In the genomic region with DNA sequence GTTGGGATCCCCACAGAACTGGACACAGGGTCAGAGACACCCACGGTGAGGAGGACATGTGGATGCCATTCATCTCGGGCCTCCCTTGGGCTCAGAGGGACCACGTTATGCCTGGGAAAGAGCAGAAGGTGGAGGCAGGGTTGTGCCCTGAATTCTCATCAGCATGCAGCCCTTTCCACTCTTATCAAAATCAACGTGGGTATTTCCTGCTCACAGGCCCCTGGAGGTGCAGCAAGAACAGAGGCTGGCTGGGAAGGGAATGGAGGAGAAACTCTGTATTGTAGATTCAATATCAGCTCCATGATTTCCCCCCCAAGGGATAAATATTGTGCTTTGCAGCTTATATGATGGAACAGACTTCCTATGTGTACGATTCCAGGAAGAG, we compare ENCODE assay signal across 22 cellular contexts.
A peak's percentile ranks its signal among the peaks of the same experiment; 100 is the strongest.
DNase-seq lines count a peak whose midpoint lies in the region; ATAC-seq and TF ChIP-seq lines count a peak whose summit lies in the region.
"Had no signal": no experiment of that assay in that cellular context is flagged by ENCODE, and none has a peak within 500 bp of the region (broad histone marks: within the 10 kb centered on the region; RNA-seq: fewer than 3 reads in every experiment).

No MANE protein-coding gene starts in this region.

- H3K36me3 Mint-ChIP-seq in memory B cell: peaks cover 15% of the 10 kb centered on the region
- H3K36me3 Mint-ChIP-seq: activated naive CD4-positive, alpha-beta T cell treated with anti-CD3 and anti-CD28 coated beads, Interleukin-2, amount 50 U/mL, for 72 hours; CD4-positive, CD25-positive, alpha-beta regulatory T cell had no signal

- TF ChIP-seq EP300 in sigmoid colon (IDR thresholded peaks at IDR 0.05): no peak

- no peak overlapping the region for H3K4me3 ChIP-seq in sigmoid colon

- no peak overlapping the region for H3K27ac Mint-ChIP-seq in stimulated activated naive CD8-positive, alpha-beta T cell treated with anti-CD3 and anti-CD28 coated beads, Interleukin-15, amount 100 ng/mL, for 72 hours
- H3K27ac Mint-ChIP-seq in memory B cell: peak overlapping the region; percentile 51
- H3K27ac Mint-ChIP-seq: activated naive CD4-positive, alpha-beta T cell treated with anti-CD3 and anti-CD28 coated beads, Interleukin-2, amount 50 U/mL, for 72 hours; activated T-cell treated with anti-CD3 and anti-CD28 coated beads, Interleukin-2, amount 50 U/mL, for 72 hours had no signal

- no peaks in the 10 kb centered on the region for H3K9me3 ChIP-seq in sigmoid colon

- TF ChIP-seq CTCF in sigmoid colon (IDR thresholded peaks at IDR 0.05): no peak

- no peaks in the 10 kb centered on the region for H3K9me3 Mint-ChIP-seq in stimulated activated naive CD8-positive, alpha-beta T cell treated with anti-CD3 and anti-CD28 coated beads, Interleukin-15, amount 100 ng/mL, for 72 hours
- no peaks in the 10 kb centered on the region for H3K9me3 Mint-ChIP-seq in memory B cell
- H3K9me3 Mint-ChIP-seq: activated T-cell treated with anti-CD3 and anti-CD28 coated beads, Interleukin-2, amount 50 U/mL, for 72 hours; neural crest cell had no signal

- peaks cover 40% of the 10 kb centered on the region for H3K27me3 Mint-ChIP-seq in stimulated activated naive CD8-positive, alpha-beta T cell treated with anti-CD3 and anti-CD28 coated beads, Interleukin-15, amount 100 ng/mL, for 72 hours
- H3K27me3 Mint-ChIP-seq in memory B cell: no peaks in the 10 kb centered on the region

- TF ChIP-seq POLR2A in sigmoid colon (IDR thresholded peaks at IDR 0.05): no peak

- H3K27ac ChIP-seq in sigmoid colon: peak overlapping the region; percentile 30 to 78 (median 69)
- H3K27ac ChIP-seq: brain microvascular endothelial cell, KMS-11 had no signal

- H3K27me3 ChIP-seq in sigmoid colon: no peaks in the 10 kb centered on the region
- H3K27me3 ChIP-seq: brain microvascular endothelial cell had no signal

- peaks cover 0 to 77% (median 56%) of the 10 kb centered on the region in 4 donors for H3K4me1 ChIP-seq in sigmoid colon

- no peaks in the 10 kb centered on the region for H3K36me3 ChIP-seq in sigmoid colon
- H3K36me3 ChIP-seq: brain microvascular endothelial cell had no signal

- H3K4me1 Mint-ChIP-seq in stimulated activated naive CD8-positive, alpha-beta T cell treated with anti-CD3 and anti-CD28 coated beads, Interleukin-15, amount 100 ng/mL, for 72 hours: peaks cover 15% of the 10 kb centered on the region
- peaks cover 78% of the 10 kb centered on the region for H3K4me1 Mint-ChIP-seq in memory B cell

- no peak overlapping the region for H3K4me3 Mint-ChIP-seq in stimulated activated naive CD8-positive, alpha-beta T cell treated with anti-CD3 and anti-CD28 coated beads, Interleukin-15, amount 100 ng/mL, for 72 hours
- H3K4me3 Mint-ChIP-seq in memory B cell: no peak overlapping the region
- H3K4me3 Mint-ChIP-seq: activated T-cell treated with anti-CD3 and anti-CD28 coated beads, Interleukin-2, amount 50 U/mL, for 72 hours; CD4-positive, CD25-positive, alpha-beta regulatory T cell had no signal

- intact Hi-C loops in sigmoid colon (cut with DNase I): loop anchor here (5.0 kb wide), 1 partner anchor 39 kb away; no protein-coding TSS in a partner anchor

- 31 to 63% methylated on average over 5 of the region's 5 CpGs for WGBS in sigmoid colon, 2 donors

- peak; percentile 21 for ATAC-seq in stimulated activated naive CD8-positive, alpha-beta T cell treated with anti-CD3 and anti-CD28 coated beads, Interleukin-15, Interleukin-2, amounts not matched to agents 100 U/mL and 50 U/mL, for 24 hours
- no peak for ATAC-seq in stimulated activated naive CD8-positive, alpha-beta T cell treated with anti-CD3 and anti-CD28 coated beads, Interleukin-15, amount 100 ng/mL, for 72 hours
- ATAC-seq in memory B cell (ENCODE audit: low read depth) (no peak), HG03097 (IDR thresholded peaks at IDR 0.05; ENCODE audit: low FRiP score, unreplicated experiment) (no peak)
- ATAC-seq: activated naive CD4-positive, alpha-beta T cell treated with anti-CD3 and anti-CD28 coated beads, Interleukin-2, amount 50 U/mL, for 72 hours; activated T-cell treated with anti-CD3 and anti-CD28 coated beads, Interleukin-2, amount 50 U/mL, for 72 hours; SK-N-SH treated with all-trans-retinoic acid at 6 μM for 48 hours had no signal

- DNase-seq in stimulated activated naive CD8-positive, alpha-beta T cell treated with anti-CD3 and anti-CD28 coated beads, Interleukin-15, Interleukin-2, amounts not matched to agents 100 U/mL and 50 U/mL, for 24 hours: no peak
- DNase-seq in stimulated activated naive CD8-positive, alpha-beta T cell treated with anti-CD3 and anti-CD28 coated beads, Interleukin-15, amount 100 ng/mL, for 72 hours: no peak
- DNase-seq in memory B cell (ENCODE audit: low spot score in 2 of 2): no peak
- DNase-seq in sigmoid colon: no peak
- no peak for DNase-seq in pons (ENCODE audit: low spot score)
- no peak for DNase-seq in activated gamma-delta T cell (lab: John Stamatoyannopoulos, UW)
- no peak for DNase-seq in anterior cingulate cortex (lab: John Stamatoyannopoulos, UW)
- DNase-seq: activated CD4-positive, CD25-positive, alpha-beta regulatory T cell treated with anti-CD3 and anti-CD28 coated beads, Interleukin-2, amount 50 U/mL, for 72 hours; activated CD8-positive, alpha-beta memory T cell treated with anti-CD3 and anti-CD28 coated beads for 24 hours; activated T-cell treated with anti-CD3 and anti-CD28 coated beads, Interleukin-2, amount 50 U/mL, for 72 hours; CD4-positive, CD25-positive, alpha-beta regulatory T cell; dermis blood vessel endothelial cell; DMS79 treated with DMSO at 0.1 percent for 48 hours; foreskin fibroblast; mesendoderm; stimulated activated naive CD4-positive, alpha-beta T cell treated with Interleukin-2 at 50 U/mL for 16 hours had no signal
